Comparison of ENCODE assay signal across 8 cellular contexts in genomic region chr3:185215873-185216586, GRCh38. TPM values are rescaled to one million over a fixed set of nuclear protein-coding genes. Genes with fewer than 3 reads are reported as not detected.
DNase-seq lines count a peak whose midpoint lies in the region; ATAC-seq and TF ChIP-seq lines count a peak whose summit lies in the region.

No MANE protein-coding gene starts in this region.

- no peaks in the 10 kb centered on the region for H3K27me3 Mint-ChIP-seq in activated T-cell treated with anti-CD3 and anti-CD28 coated beads, Interleukin-2, amount 50 U/mL, for 72 hours (ENCODE audit: low read depth)
- no peaks in the 10 kb centered on the region for H3K27me3 Mint-ChIP-seq in activated CD4-positive, alpha-beta memory T cell treated with anti-CD3 and anti-CD28 coated beads, Interleukin-2, amount 10 ng/mL, durations not matched to agents 7 days and 5 days

- no peak overlapping the region for H3K27ac Mint-ChIP-seq in activated T-cell treated with anti-CD3 and anti-CD28 coated beads, Interleukin-2, amount 50 U/mL, for 72 hours
- no peak overlapping the region for H3K27ac Mint-ChIP-seq in activated CD4-positive, alpha-beta memory T cell treated with anti-CD3 and anti-CD28 coated beads, Interleukin-2, amount 10 ng/mL, durations not matched to agents 7 days and 5 days

- H3K27me3 ChIP-seq in neuron (ENCODE audit: insufficient read depth, low read length), result no peaks in the 10 kb centered on the region

- H3K36me3 ChIP-seq in neuron (ENCODE audit: insufficient read depth, low read length), result no peaks in the 10 kb centered on the region

- H3K9me3 Mint-ChIP-seq in activated T-cell treated with anti-CD3 and anti-CD28 coated beads, Interleukin-2, amount 50 U/mL, for 72 hours, result no peaks in the 10 kb centered on the region
- no peaks in the 10 kb centered on the region for H3K9me3 Mint-ChIP-seq in activated CD4-positive, alpha-beta memory T cell treated with anti-CD3 and anti-CD28 coated beads, Interleukin-2, amount 10 ng/mL, durations not matched to agents 7 days and 5 days

- CTCF ChIA-PET in activated CD4-positive, alpha-beta memory T cell treated with anti-CD3 and anti-CD28 coated beads, Interleukin-2, amount 10 ng/mL, durations not matched to agents 7 days and 5 days (lab: Charles Lee), result interaction anchor here (0.7 to 1.6 kb wide), 2 partner anchors 37 to 55 kb away, joined by 3 to 4 read pairs; no protein-coding TSS in a partner anchor

- POLR2A ChIA-PET in activated CD4-positive, alpha-beta memory T cell treated with anti-CD3 and anti-CD28 coated beads, Interleukin-2, amount 10 ng/mL, durations not matched to agents 7 days and 5 days (lab: Charles Lee), result no interaction called here

- no peaks in the 10 kb centered on the region for H3K9me3 ChIP-seq in neuron (ENCODE audit: low read length)

- TF ChIP-seq CTCF in GM12872 (IDR thresholded peaks at IDR 0.05; ENCODE audit: insufficient read depth, low read depth, low read length), result peak; percentile 38; the same call in 1 of the 3 replicates

- peaks cover 14% of the 10 kb centered on the region for H3K4me1 ChIP-seq in neuron (ENCODE audit: insufficient read depth, low read length)

- no peaks in the 10 kb centered on the region for H3K36me3 Mint-ChIP-seq in activated T-cell treated with anti-CD3 and anti-CD28 coated beads, Interleukin-2, amount 50 U/mL, for 72 hours (ENCODE audit: insufficient read depth in 2 of 2)
- H3K36me3 Mint-ChIP-seq in activated CD4-positive, alpha-beta memory T cell treated with anti-CD3 and anti-CD28 coated beads, Interleukin-2, amount 10 ng/mL, durations not matched to agents 7 days and 5 days (ENCODE audit: low read depth), result no peaks in the 10 kb centered on the region

- no peak for ATAC-seq in activated T-cell treated with anti-CD3 and anti-CD28 coated beads, Interleukin-2, amount 50 U/mL, for 72 hours (replicated peaks in 1 of 2)
- no peak for ATAC-seq in activated CD4-positive, CD25-positive, alpha-beta regulatory T cell treated with anti-CD3 and anti-CD28 coated beads, Interleukin-2, amount 50 U/mL, for 24 hours

- DNase-seq in NCI-H2196 (lab: John Stamatoyannopoulos, UW; ENCODE audit: unreplicated experiment) (peak; percentile 60), dedifferentiated amniotic fluid mesenchymal stem cell (ENCODE audit: extremely low spot score) (peak; percentile 30), NCI-H1417 treated with DMSO at 0.1 percent for 48 hours (lab: John Stamatoyannopoulos, UW) (no peak)
- no peak for DNase-seq in activated T-cell treated with anti-CD3 and anti-CD28 coated beads, Interleukin-2, amount 50 U/mL, for 72 hours
- DNase-seq in activated CD4-positive, alpha-beta memory T cell treated with anti-CD3 and anti-CD28 coated beads, Interleukin-2, amount 10 ng/mL, durations not matched to agents 7 days and 5 days, result no peak

- H3K4me3 ChIP-seq in neuron (ENCODE audit: low read length), result peak overlapping the region; percentile 53

- H2AFZ ChIP-seq in neuron (ENCODE audit: low read depth, low read length), result peak overlapping the region; percentile 97

- no peak overlapping the region for H3K4me3 Mint-ChIP-seq in activated T-cell treated with anti-CD3 and anti-CD28 coated beads, Interleukin-2, amount 50 U/mL, for 72 hours
- no peak overlapping the region for H3K4me3 Mint-ChIP-seq in activated CD4-positive, alpha-beta memory T cell treated with anti-CD3 and anti-CD28 coated beads, Interleukin-2, amount 10 ng/mL, durations not matched to agents 7 days and 5 days

- no peaks in the 10 kb centered on the region for H3K4me1 Mint-ChIP-seq in activated T-cell treated with anti-CD3 and anti-CD28 coated beads, Interleukin-2, amount 50 U/mL, for 72 hours (ENCODE audit: low read depth)
- no peaks in the 10 kb centered on the region for H3K4me1 Mint-ChIP-seq in activated CD4-positive, alpha-beta memory T cell treated with anti-CD3 and anti-CD28 coated beads, Interleukin-2, amount 10 ng/mL, durations not matched to agents 7 days and 5 days

RNA-seq across cellular contexts. Expression of gene EHHADH, which starts 37.8 kb away (rescaled TPM):
- 1 to 10 TPM; 5.3 to 6.9 TPM for total RNA-seq in activated T-cell treated with anti-CD3 and anti-CD28 coated beads, Interleukin-2, amount 50 U/mL, for 72 hours
- total RNA-seq in activated CD4-positive, alpha-beta memory T cell treated with anti-CD3 and anti-CD28 coated beads, Interleukin-2, amount 10 ng/mL, durations not matched to agents 7 days and 5 days, result 1 to 10 TPM; 1.9 to 2.0 TPM

Comparison
In these comparisons a context has a peak if more than half of its experiments do, and no peak if none do; other contexts are left out.
1. DNase-seq: peak in NCI-H2196 (single experiment) and dedifferentiated amniotic fluid mesenchymal stem cell (single experiment); none in activated T-cell treated with anti-CD3 and anti-CD28 coated beads, Interleukin-2, amount 50 U/mL, for 72 hours (0 of 2), activated CD4-positive, alpha-beta memory T cell treated with anti-CD3 and anti-CD28 coated beads, Interleukin-2, amount 10 ng/mL, durations not matched to agents 7 days and 5 days (single experiment) and NCI-H1417 treated with DMSO at 0.1 percent for 48 hours (single experiment).